1 cellular context compared by ENCODE assay signal in the genomic region with DNA sequence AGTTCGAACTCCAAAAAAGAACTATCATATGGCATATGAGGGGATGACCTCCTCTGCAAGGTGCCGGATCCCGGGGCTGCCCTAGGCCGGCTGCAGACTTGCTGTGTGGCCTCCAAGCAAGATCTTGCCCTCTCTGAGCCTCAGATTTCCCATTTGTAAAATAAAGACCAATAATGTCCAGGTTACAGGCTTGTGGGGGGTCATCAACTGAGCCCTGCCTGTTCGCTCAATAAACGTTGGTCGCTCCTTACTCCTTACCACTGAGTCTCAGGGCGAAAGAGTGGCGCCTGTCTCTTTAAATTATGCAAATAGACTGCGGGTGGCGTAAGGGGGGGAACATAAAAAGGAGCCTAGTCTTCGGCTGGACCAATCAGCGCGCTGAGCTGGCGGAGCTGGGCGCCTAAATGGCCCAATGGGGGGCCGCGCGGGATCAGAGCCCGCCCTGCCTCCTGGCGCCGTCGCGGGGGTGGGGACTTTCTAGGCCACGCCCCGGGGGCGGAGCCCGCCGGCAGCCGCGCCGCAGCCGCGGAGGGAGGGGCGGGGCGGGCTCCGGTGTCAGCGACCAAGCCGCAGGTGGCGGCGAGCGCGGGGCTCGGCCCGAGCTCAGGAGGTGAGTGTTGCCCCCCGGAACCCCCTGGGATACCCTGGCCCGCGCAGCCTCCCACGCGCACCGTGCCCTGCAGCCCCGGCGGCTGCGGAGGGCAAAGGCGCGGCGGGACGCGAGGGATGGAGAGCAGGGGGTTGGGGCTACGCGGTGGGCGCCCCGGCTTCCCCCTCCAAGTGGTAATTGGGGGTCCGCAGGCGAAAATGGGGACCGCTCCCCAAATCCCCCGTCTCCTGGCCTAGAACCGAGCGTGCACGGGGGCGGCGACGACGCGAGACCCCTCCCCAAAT.
A peak's percentile ranks its signal among the peaks of the same experiment; 100 is the strongest.
TF ChIP-seq lines count a peak whose summit lies in the region.

No MANE protein-coding gene starts in this region.

TF ChIP-seq in HepG2, 621 proteins besides CTCF, POLR2A, EP300 and RAD21 (continued from another document and continues in another):
- TF ChIP-seq, protein P1, sequence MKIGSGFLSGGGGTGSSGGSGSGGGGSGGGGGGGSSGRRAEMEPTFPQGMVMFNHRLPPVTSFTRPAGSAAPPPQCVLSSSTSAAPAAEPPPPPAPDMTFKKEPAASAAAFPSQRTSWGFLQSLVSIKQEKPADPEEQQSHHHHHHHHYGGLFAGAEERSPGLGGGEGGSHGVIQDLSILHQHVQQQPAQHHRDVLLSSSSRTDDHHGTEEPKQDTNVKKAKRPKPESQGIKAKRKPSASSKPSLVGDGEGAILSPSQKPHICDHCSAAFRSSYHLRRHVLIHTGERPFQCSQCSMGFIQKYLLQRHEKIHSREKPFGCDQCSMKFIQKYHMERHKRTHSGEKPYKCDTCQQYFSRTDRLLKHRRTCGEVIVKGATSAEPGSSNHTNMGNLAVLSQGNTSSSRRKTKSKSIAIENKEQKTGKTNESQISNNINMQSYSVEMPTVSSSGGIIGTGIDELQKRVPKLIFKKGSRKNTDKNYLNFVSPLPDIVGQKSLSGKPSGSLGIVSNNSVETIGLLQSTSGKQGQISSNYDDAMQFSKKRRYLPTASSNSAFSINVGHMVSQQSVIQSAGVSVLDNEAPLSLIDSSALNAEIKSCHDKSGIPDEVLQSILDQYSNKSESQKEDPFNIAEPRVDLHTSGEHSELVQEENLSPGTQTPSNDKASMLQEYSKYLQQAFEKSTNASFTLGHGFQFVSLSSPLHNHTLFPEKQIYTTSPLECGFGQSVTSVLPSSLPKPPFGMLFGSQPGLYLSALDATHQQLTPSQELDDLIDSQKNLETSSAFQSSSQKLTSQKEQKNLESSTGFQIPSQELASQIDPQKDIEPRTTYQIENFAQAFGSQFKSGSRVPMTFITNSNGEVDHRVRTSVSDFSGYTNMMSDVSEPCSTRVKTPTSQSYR (CRISPR knock-in tag; IDR thresholded peaks at IDR 0.05; ENCODE audit: borderline replicate concordance): no peak
- TF ChIP-seq HNRNPL (IDR thresholded peaks at IDR 0.05; ENCODE audit: low read depth, low read length) (no peak), KDM6A (CRISPR knock-in tag; IDR thresholded peaks at IDR 0.05; ENCODE audit: low read depth) (no peak), ZFP37 (CRISPR knock-in tag; IDR thresholded peaks at IDR 0.05; ENCODE audit: borderline replicate concordance) (no peak), ZNF782 (CRISPR knock-in tag; IDR thresholded peaks at IDR 0.05; ENCODE audit: borderline replicate concordance) (no peak), GATA4 (IDR thresholded peaks at IDR 0.05; ENCODE audit: borderline replicate concordance, low read depth) (no peak), FLYWCH1 (CRISPR knock-in tag; IDR thresholded peaks at IDR 0.05) (no peak), SP140L (CRISPR knock-in tag; IDR thresholded peaks at IDR 0.05; ENCODE audit: borderline replicate concordance) (no peak), RCOR2 (CRISPR knock-in tag; IDR thresholded peaks at IDR 0.05) (peak; percentile 87), ZEB1 (IDR thresholded peaks at IDR 0.05; ENCODE audit: insufficient replicate concordance, low read depth) (no peak), PCBP2 (optimal IDR thresholded peaks at IDR 0.05; ENCODE audit: low read depth, low read length, poor library complexity, severe bottlenecking) (no peak), CC2D1A (CRISPR knock-in tag; IDR thresholded peaks at IDR 0.05) (no peak), ZNF678 (CRISPR knock-in tag; IDR thresholded peaks at IDR 0.05) (no peak), ZNF788 (CRISPR knock-in tag; IDR thresholded peaks at IDR 0.05; ENCODE audit: borderline replicate concordance) (no peak), ZNF615 (CRISPR knock-in tag; IDR thresholded peaks at IDR 0.05; ENCODE audit: borderline replicate concordance) (no peak), HMG20A (CRISPR knock-in tag; IDR thresholded peaks at IDR 0.05; ENCODE audit: borderline replicate concordance) (no peak), ZMYM3 (CRISPR knock-in tag; IDR thresholded peaks at IDR 0.05) (peak; percentile 99), ZMYM2 (CRISPR knock-in tag; IDR thresholded peaks at IDR 0.05) (no peak), SP1 (IDR thresholded peaks at IDR 0.05) (no peak), SP1 (CRISPR knock-in tag; IDR thresholded peaks at IDR 0.05) (peak; percentile 85), ZNF619 (CRISPR knock-in tag; IDR thresholded peaks at IDR 0.05) (no peak), SALL1 (CRISPR knock-in tag; IDR thresholded peaks at IDR 0.05) (0 out of 2 replicates have a peak, but pooled peaks have one; percentile 34), NFIC (IDR thresholded peaks at IDR 0.05; ENCODE audit: low read length) (no peak), ZNF496 (CRISPR knock-in tag; IDR thresholded peaks at IDR 0.05; ENCODE audit: insufficient replicate concordance) (no peak), HCFC1 (IDR thresholded peaks at IDR 0.05; ENCODE audit: low read depth, low read length) (no peak), ZNF589 (CRISPR knock-in tag; conservative IDR thresholded peaks at IDR 0.05) (no peak), SP2 (CRISPR knock-in tag; IDR thresholded peaks at IDR 0.05) (peak; percentile 89), ZNF7 (CRISPR knock-in tag; IDR thresholded peaks at IDR 0.05) (no peak), MAZ (IDR thresholded peaks at IDR 0.05; ENCODE audit: borderline replicate concordance, low read depth, low read length) (peak; percentile 46; the same call in 1 of the 2 replicates), MAZ (CRISPR knock-in tag; IDR thresholded peaks at IDR 0.05; ENCODE audit: low read depth) (peak; percentile 66), ZNF652 (CRISPR knock-in tag; IDR thresholded peaks at IDR 0.05; ENCODE audit: borderline replicate concordance, low read depth) (no peak), ZNF749 (CRISPR knock-in tag; IDR thresholded peaks at IDR 0.05; ENCODE audit: borderline replicate concordance) (no peak), CREB1 (IDR thresholded peaks at IDR 0.05) (peak; percentile 48; the same call in 1 of the 2 replicates), CREB1 (CRISPR knock-in tag; IDR thresholded peaks at IDR 0.05) (no peak), SETDB1 (CRISPR knock-in tag; IDR thresholded peaks at IDR 0.05; ENCODE audit: borderline replicate concordance) (no peak), SRSF1 (optimal IDR thresholded peaks at IDR 0.05; ENCODE audit: low read depth, low read length) (no peak), MAFF (IDR thresholded peaks at IDR 0.05; ENCODE audit: low read depth, low read length) (no peak), NFIB (CRISPR knock-in tag; IDR thresholded peaks at IDR 0.05; ENCODE audit: borderline replicate concordance) (no peak), HDAC6 (IDR thresholded peaks at IDR 0.05; ENCODE audit: low read depth, low read length) (no peak), NR2F6 (IDR thresholded peaks at IDR 0.05) (no peak), NR2F6 (CRISPR knock-in tag; IDR thresholded peaks at IDR 0.05) (no peak), YEATS2 (CRISPR knock-in tag; IDR thresholded peaks at IDR 0.05; ENCODE audit: borderline replicate concordance) (no peak), ZNF224 (CRISPR knock-in tag; IDR thresholded peaks at IDR 0.05) (no peak), JDP2 (CRISPR knock-in tag; IDR thresholded peaks at IDR 0.05; ENCODE audit: borderline replicate concordance) (no peak), KLF9 (CRISPR knock-in tag; IDR thresholded peaks at IDR 0.05; ENCODE audit: low read depth) (no peak), HNF4G (IDR thresholded peaks at IDR 0.05; ENCODE audit: borderline replicate concordance, low read depth, low read length) (no peak), HNF4G (CRISPR knock-in tag; IDR thresholded peaks at IDR 0.05; ENCODE audit: borderline replicate concordance, low read depth) (no peak), NCOA5 (CRISPR knock-in tag; IDR thresholded peaks at IDR 0.05) (no peak), KDM2A (CRISPR knock-in tag; IDR thresholded peaks at IDR 0.05; ENCODE audit: borderline replicate concordance, low read depth) (no peak), ZFY (CRISPR knock-in tag; IDR thresholded peaks at IDR 0.05) (no peak), GATAD2A (CRISPR knock-in tag; IDR thresholded peaks at IDR 0.05) (no peak), RORA (CRISPR knock-in tag; IDR thresholded peaks at IDR 0.05) (no peak), NR2F2 (IDR thresholded peaks at IDR 0.05; ENCODE audit: borderline replicate concordance, low read depth) (no peak), ZNF776 (CRISPR knock-in tag; IDR thresholded peaks at IDR 0.05) (no peak), KLF12 (CRISPR knock-in tag; IDR thresholded peaks at IDR 0.05; ENCODE audit: borderline replicate concordance) (0 out of 2 replicates have a peak, but pooled peaks have one; percentile 32), JUNB (CRISPR knock-in tag; IDR thresholded peaks at IDR 0.05; ENCODE audit: borderline replicate concordance) (no peak), BCL6 (CRISPR knock-in tag; IDR thresholded peaks at IDR 0.05) (no peak), MEF2D (CRISPR knock-in tag; IDR thresholded peaks at IDR 0.05) (no peak), ZNF747 (CRISPR knock-in tag; IDR thresholded peaks at IDR 0.05; ENCODE audit: borderline replicate concordance) (no peak), EED (CRISPR knock-in tag; IDR thresholded peaks at IDR 0.05) (no peak), PLRG1 (conservative IDR thresholded peaks at IDR 0.05) (no peak), MED1 (CRISPR knock-in tag; IDR thresholded peaks at IDR 0.05) (0 out of 2 replicates have a peak, but pooled peaks have one; percentile 15), HNRNPK (IDR thresholded peaks at IDR 0.05; ENCODE audit: low read depth, low read length, poor library complexity, severe bottlenecking) (peak; percentile 31), YEATS4 (CRISPR knock-in tag; IDR thresholded peaks at IDR 0.05; ENCODE audit: borderline replicate concordance) (no peak), ZNF3 (CRISPR knock-in tag; IDR thresholded peaks at IDR 0.05) (no peak), SMARCE1 (IDR thresholded peaks at IDR 0.05; ENCODE audit: borderline replicate concordance) (no peak), IRX3 (CRISPR knock-in tag; IDR thresholded peaks at IDR 0.05; ENCODE audit: borderline replicate concordance, low read depth) (no peak)
- TF ChIP-seq, protein P2, sequence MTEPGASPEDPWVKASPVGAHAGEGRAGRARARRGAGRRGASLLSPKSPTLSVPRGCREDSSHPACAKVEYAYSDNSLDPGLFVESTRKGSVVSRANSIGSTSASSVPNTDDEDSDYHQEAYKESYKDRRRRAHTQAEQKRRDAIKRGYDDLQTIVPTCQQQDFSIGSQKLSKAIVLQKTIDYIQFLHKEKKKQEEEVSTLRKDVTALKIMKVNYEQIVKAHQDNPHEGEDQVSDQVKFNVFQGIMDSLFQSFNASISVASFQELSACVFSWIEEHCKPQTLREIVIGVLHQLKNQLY (CRISPR knock-in tag; IDR thresholded peaks at IDR 0.05): no peak
- TF ChIP-seq, protein P3, sequence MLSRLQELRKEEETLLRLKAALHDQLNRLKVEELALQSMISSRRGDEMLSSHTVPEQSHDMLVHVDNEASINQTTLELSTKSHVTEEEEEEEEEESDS (CRISPR knock-in tag; IDR thresholded peaks at IDR 0.05; ENCODE audit: borderline replicate concordance): no peak
- TF ChIP-seq, protein P4, sequence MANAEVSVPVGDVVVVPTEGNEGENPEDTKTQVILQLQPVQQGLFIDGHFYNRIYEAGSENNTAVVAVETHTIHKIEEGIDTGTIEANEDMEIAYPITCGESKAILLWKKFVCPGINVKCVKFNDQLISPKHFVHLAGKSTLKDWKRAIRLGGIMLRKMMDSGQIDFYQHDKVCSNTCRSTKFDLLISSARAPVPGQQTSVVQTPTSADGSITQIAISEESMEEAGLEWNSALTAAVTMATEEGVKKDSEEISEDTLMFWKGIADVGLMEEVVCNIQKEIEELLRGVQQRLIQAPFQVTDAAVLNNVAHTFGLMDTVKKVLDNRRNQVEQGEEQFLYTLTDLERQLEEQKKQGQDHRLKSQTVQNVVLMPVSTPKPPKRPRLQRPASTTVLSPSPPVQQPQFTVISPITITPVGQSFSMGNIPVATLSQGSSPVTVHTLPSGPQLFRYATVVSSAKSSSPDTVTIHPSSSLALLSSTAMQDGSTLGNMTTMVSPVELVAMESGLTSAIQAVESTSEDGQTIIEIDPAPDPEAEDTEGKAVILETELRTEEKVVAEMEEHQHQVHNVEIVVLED (CRISPR knock-in tag; IDR thresholded peaks at IDR 0.05; ENCODE audit: borderline replicate concordance): peak; percentile 68
- TF ChIP-seq, protein P5, sequence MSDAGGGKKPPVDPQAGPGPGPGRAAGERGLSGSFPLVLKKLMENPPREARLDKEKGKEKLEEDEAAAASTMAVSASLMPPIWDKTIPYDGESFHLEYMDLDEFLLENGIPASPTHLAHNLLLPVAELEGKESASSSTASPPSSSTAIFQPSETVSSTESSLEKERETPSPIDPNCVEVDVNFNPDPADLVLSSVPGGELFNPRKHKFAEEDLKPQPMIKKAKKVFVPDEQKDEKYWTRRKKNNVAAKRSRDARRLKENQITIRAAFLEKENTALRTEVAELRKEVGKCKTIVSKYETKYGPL (CRISPR knock-in tag; IDR thresholded peaks at IDR 0.05): no peak
- TF ChIP-seq, protein P6, sequence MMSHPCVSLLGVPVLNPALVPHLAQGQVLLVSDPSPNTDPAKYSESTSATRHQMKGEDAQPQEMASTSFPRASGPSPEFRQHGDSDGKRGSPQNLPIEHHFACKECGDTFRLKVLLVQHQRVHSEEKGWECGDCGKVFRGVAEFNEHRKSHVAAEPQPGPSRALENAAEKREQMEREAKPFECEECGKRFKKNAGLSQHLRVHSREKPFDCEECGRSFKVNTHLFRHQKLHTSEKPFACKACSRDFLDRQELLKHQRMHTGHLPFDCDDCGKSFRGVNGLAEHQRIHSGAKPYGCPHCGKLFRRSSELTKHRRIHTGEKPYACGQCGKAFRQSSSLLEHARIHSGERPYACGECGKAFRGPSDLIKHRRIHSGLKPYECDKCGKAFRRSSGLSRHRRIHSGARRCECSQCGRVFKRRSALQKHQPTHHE (CRISPR knock-in tag; IDR thresholded peaks at IDR 0.05; ENCODE audit: borderline replicate concordance): no peak
- TF ChIP-seq, protein P7, sequence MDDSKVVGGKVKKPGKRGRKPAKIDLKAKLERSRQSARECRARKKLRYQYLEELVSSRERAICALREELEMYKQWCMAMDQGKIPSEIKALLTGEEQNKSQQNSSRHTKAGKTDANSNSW (CRISPR knock-in tag; IDR thresholded peaks at IDR 0.05; ENCODE audit: borderline replicate concordance): no peak
- TF ChIP-seq, protein P8, sequence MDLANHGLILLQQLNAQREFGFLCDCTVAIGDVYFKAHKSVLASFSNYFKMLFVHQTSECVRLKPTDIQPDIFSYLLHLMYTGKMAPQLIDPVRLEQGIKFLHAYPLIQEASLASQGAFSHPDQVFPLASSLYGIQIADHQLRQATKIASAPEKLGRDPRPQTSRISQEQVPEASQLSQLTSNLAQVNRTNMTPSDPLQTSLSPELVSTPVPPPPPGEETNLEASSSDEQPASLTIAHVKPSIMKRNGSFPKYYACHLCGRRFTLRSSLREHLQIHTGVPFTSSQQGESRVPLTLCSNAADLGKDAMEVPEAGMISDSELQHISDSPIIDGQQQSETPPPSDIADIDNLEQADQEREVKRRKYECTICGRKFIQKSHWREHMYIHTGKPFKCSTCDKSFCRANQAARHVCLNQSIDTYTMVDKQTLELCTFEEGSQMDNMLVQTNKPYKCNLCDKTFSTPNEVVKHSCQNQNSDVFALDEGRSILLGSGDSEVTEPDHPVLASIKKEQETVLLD (CRISPR knock-in tag; IDR thresholded peaks at IDR 0.05; ENCODE audit: low read depth): no peak
